In the genomic region with DNA sequence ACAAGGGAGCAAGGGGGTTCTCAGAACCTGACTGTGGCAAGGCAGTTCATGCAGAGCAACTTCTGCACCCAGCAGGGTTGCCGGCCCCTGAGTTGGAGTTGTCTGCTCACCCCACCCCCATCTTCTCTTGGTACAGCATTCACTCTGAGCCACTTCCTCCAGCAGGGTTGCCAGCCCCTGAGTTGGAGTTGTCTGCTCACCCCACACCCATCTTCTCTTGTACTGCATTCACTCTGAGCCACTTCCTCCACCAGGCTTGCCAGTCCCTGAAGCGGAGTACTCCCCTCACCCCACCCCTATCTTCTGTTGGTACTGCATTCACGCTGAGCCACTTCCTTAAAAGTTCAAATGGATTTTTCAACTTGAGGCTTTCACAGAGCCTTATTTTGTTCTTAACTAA, we compare ENCODE assay signal across 10 cellular contexts.
DNase-seq lines count a peak whose midpoint lies in the region; ATAC-seq and TF ChIP-seq lines count a peak whose summit lies in the region.
"Had no signal": no experiment of that assay in that cellular context is flagged by ENCODE, and none has a peak within 500 bp of the region (broad histone marks: within the 10 kb centered on the region; RNA-seq: fewer than 3 reads in every experiment).

No MANE protein-coding gene starts in this region.

- peak; percentile 46 for ATAC-seq in memory B cell (ENCODE audit: low read depth)

- no peak overlapping the region for H3K4me3 ChIP-seq in sigmoid colon
- H3K4me3 ChIP-seq: breast epithelium had no signal

- DNase-seq in CD1c-positive myeloid dendritic cell (ENCODE audit: extremely low spot score) = peak; percentile 58
- DNase-seq in KG1 (lab: John Stamatoyannopoulos, UW) = peak; percentile 71
- peak; percentile 23 for DNase-seq in activated T-cell treated with anti-CD3 and anti-CD28 coated beads, Interleukin-2, amount 50 U/mL, for 1 hour
- DNase-seq in memory B cell (ENCODE audit: low spot score in 2 of 2) = no peak
- DNase-seq in SW 1271 (lab: John Stamatoyannopoulos, UW) = no peak
- DNase-seq in sigmoid colon = no peak
- DNase-seq in SHP77 treated with DMSO at 0.1 percent for 48 hours (lab: John Stamatoyannopoulos, UW) = no peak
- DNase-seq: DMS53, NCI-H1092 treated with DMSO at 0.1 percent for 48 hours had no signal

- no peaks in the 10 kb centered on the region for H3K9me3 Mint-ChIP-seq in memory B cell

- H3K27me3 ChIP-seq in sigmoid colon = no peaks in the 10 kb centered on the region

- no peaks in the 10 kb centered on the region for H3K36me3 ChIP-seq in sigmoid colon
- H3K36me3 ChIP-seq: breast epithelium had no signal

- H3K27ac Mint-ChIP-seq in memory B cell = no peak overlapping the region

- H3K9me3 ChIP-seq in sigmoid colon = no peaks in the 10 kb centered on the region
- H3K9me3 ChIP-seq: breast epithelium had no signal

- TF ChIP-seq EP300 in sigmoid colon (IDR thresholded peaks at IDR 0.05) = no peak

- 38 to 65% methylated on average over 3 of the region's 3 CpGs for WGBS in sigmoid colon, 2 donors

- intact Hi-C loops in sigmoid colon (cut with DNase I) = no loop called here

- no peaks in the 10 kb centered on the region for H3K4me1 ChIP-seq in sigmoid colon
- H3K4me1 ChIP-seq: breast epithelium had no signal

- H3K27ac ChIP-seq in sigmoid colon = no peak overlapping the region
- H3K27ac ChIP-seq: breast epithelium had no signal

- H3K27me3 Mint-ChIP-seq in memory B cell = peaks cover 6% of the 10 kb centered on the region

- peaks cover 7% of the 10 kb centered on the region for H3K4me1 Mint-ChIP-seq in memory B cell

- TF ChIP-seq POLR2A in sigmoid colon (IDR thresholded peaks at IDR 0.05) = no peak

- no peak overlapping the region for H3K4me3 Mint-ChIP-seq in memory B cell

- TF ChIP-seq CTCF in sigmoid colon (IDR thresholded peaks at IDR 0.05) = no peak

- no peaks in the 10 kb centered on the region for H3K36me3 Mint-ChIP-seq in memory B cell

Comparison
In these comparisons a context has a peak if more than half of its experiments do, and no peak if none do; other contexts are left out.
1. DNase-seq: peak in CD1c-positive myeloid dendritic cell (single experiment), KG1 (single experiment) and activated T-cell treated with anti-CD3 and anti-CD28 coated beads, Interleukin-2, amount 50 U/mL, for 1 hour (single experiment); none in memory B cell (0 of 2), SW 1271 (0 of 2), sigmoid colon (single experiment) and SHP77 treated with DMSO at 0.1 percent for 48 hours (single experiment).